28 cellular contexts compared by ENCODE assay signal in the genomic region with DNA sequence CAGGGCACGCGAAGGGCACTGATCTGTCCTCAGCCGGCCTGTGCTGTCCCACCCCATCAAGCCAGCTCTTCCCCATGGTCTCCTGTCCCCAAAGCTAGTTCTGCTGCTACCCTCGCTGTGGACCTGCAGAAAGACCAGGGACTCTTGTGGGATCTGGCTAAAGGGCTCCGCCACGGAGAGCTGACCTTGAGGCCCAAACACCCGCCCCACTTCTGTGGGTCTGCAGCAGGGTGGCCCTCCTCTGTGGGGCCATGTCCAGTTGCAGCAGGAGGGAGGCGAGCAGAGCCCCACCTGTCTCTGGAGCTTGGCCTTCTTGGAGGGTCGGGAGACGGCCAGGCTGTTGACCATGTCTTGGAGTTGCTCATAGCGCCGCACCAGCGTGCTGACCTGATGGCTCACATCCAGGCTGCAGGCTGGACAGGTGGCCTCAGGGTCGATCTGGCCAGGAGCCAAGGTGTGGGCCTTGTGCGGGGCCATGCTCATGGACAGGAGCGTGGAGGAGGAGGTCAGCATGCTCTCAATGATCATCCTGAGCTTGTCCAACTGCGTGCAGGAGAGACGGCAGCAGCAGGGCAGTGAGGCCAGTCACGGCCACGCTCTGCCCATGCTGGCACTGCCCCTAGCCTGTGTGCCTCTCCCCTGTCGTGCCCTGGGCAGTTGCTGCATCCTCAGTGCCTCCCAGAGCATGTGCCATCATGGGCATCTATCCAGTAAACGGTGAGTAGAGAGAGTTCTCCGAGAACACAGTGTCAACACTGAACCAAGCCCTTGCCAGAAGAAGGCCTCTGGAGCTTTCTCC. TPM values are rescaled to one million over a fixed set of nuclear protein-coding genes. Genes with fewer than 3 reads are reported as not detected.
DNase-seq lines count a peak whose midpoint lies in the region; ATAC-seq, FAIRE-seq and TF ChIP-seq lines count a peak whose summit lies in the region.
"Had no signal": no experiment of that assay in that cellular context is flagged by ENCODE, and none has a peak within 500 bp of the region (broad histone marks: within the 10 kb centered on the region; RNA-seq: fewer than 3 reads in every experiment).

No MANE protein-coding gene starts in this region.

- DNase-seq in H7: peak; percentile 35
- DNase-seq in NCI-H2196 (lab: John Stamatoyannopoulos, UW; ENCODE audit: unreplicated experiment): peak; percentile 78
- no peak for DNase-seq in H1 (ENCODE audit: low read depth in 1 of 2, low spot score in 2 of 2)
- no peak for DNase-seq in neural progenitor cell (ENCODE audit: low spot score)
- no peak for DNase-seq in breast epithelium (ENCODE audit: low spot score in 2 of 2)
- DNase-seq in activated naive CD4-positive, alpha-beta T cell treated with anti-CD3 and anti-CD28 coated beads, Interleukin-2, amount 10 ng/mL, durations not matched to agents 7 days and 5 days: no peak
- DNase-seq: activated CD4-positive, alpha-beta memory T cell treated with anti-CD3 and anti-CD28 coated beads, Interleukin-2, amount 10 ng/mL, durations not matched to agents 7 days and 5 days; activated CD4-positive, CD25-positive, alpha-beta regulatory T cell treated with anti-CD3 and anti-CD28 coated beads, Interleukin-2, amount 50 U/mL, for 72 hours; activated effector memory CD4-positive, alpha-beta T cell treated with anti-CD3 and anti-CD28 coated beads, Interleukin-2, amount 50 U/mL, for 16 hours; activated naive CD8-positive, alpha-beta T cell treated with anti-CD3 and anti-CD28 coated beads, Interleukin-2, amount 10 ng/mL, durations not matched to agents 7 days and 5 days; DMS53; erythroblast; NCI-H1436; NCI-H510A treated with DMSO at 0.1 percent for 48 hours; T-helper 17 cell had no signal

- intact Hi-C loops in breast epithelium (cut with DNase I; ENCODE audit: low total_unique reads): no loop called here

- POLR2A ChIA-PET in H1 (lab: Charles Lee; ENCODE audit: partially characterized antibody): interaction anchor here (0.6 to 0.7 kb wide), 2 partner anchors 112 to 160 kb away, joined by 3 to 4 read pairs; no protein-coding TSS in a partner anchor

- H3K79me1 ChIP-seq in H1 (ENCODE audit: low read depth, low read length): no peaks in the 10 kb centered on the region

- no peak overlapping the region for H3K4ac ChIP-seq in H1 (replicated peaks; ENCODE audit: insufficient read length, low read depth, low read length)

- H3K4me1 Mint-ChIP-seq in neural progenitor cell: no peaks in the 10 kb centered on the region
- peaks cover 7% of the 10 kb centered on the region for H3K4me1 Mint-ChIP-seq in activated naive CD4-positive, alpha-beta T cell treated with anti-CD3 and anti-CD28 coated beads, Interleukin-2, amount 10 ng/mL, durations not matched to agents 7 days and 5 days

- no peak overlapping the region for H2BK120ac ChIP-seq in H1 (replicated peaks; ENCODE audit: low read depth, low read length)

- H3K4me3 ChIP-seq in H7 (ENCODE audit: insufficient read depth, low read depth, low read length) (no peak overlapping the region), H1 (ENCODE audit: extremely low read depth in 1 of 4, insufficient read depth in 2 of 4, low read depth in 3 of 4, low read length in 4 of 4) (no peak overlapping the region), neural progenitor cell (no peak overlapping the region), breast epithelium (no peak overlapping the region)
- H3K4me3 ChIP-seq: ascending aorta, BLaER1, upper lobe of left lung had no signal

- H3K27me3 ChIP-seq in H7 (ENCODE audit: control insufficient read depth, insufficient read depth, low read length) (no peaks in the 10 kb centered on the region), H1 (replicated peaks in 1 of 4; ENCODE audit: control insufficient read depth in 3 of 4, extremely low read depth in 1 of 4, insufficient read depth in 3 of 4, low read length in 3 of 4) (no peaks in the 10 kb centered on the region), neural progenitor cell (no peaks in the 10 kb centered on the region), breast epithelium (no peaks in the 10 kb centered on the region)
- H3K27me3 ChIP-seq: ascending aorta, BLaER1, upper lobe of left lung had no signal

- no peak overlapping the region for H2BK12ac ChIP-seq in H1 (ENCODE audit: low read depth, low read length)

- WGBS in H1 (ENCODE audit: extremely low coverage in 1 of 2, insufficient coverage in 1 of 2, insufficient read length in 1 of 2, insufficient replicate concordance in 2 of 2, low coverage in 1 of 2, low lambda C conversion rate in 2 of 2, missing lambda C conversion rate in 1 of 2), 2 experiments: 89% methylated on average over 23 of the region's 23 CpGs; no CpG with 5 or more reads in 1 of the 2 experiments

- CTCF ChIA-PET in H1 (lab: Charles Lee; ENCODE audit: partially characterized antibody): interaction anchor here (0.5 to 5.6 kb wide), 16 partner anchors 8 to 276 kb away, joined by 3 to 84 read pairs (median 8); a partner anchor contains a TSS
- CTCF ChIA-PET in activated naive CD4-positive, alpha-beta T cell treated with anti-CD3 and anti-CD28 coated beads, Interleukin-2, amount 10 ng/mL, durations not matched to agents 7 days and 5 days (lab: Charles Lee): interaction anchor here (1.3 to 7.6 kb wide), 4 partner anchors 8 to 269 kb away, joined by 3 to 215 read pairs (median 46); no protein-coding TSS in a partner anchor

- H3K4me1 ChIP-seq in H1 (replicated peaks in 1 of 4; ENCODE audit: control insufficient read depth in 3 of 4, insufficient read depth in 4 of 4, low read length in 3 of 4) (peaks cover 0 to 4% (median 0%) of the 10 kb centered on the region in 4 experiments; a peak in 3 of 7 replicates), neural progenitor cell (no peaks in the 10 kb centered on the region), breast epithelium (peaks cover 0 to 3% of the 10 kb centered on the region in 2 donors)

- no peak overlapping the region for H2BK20ac ChIP-seq in H1 (ENCODE audit: low read length)

- no peak overlapping the region for H2AK5ac ChIP-seq in H1 (ENCODE audit: low read depth, low read length)

- H2AFZ ChIP-seq in H1 (ENCODE audit: low read length) (no peak overlapping the region), neural progenitor cell (replicated peaks) (no peak overlapping the region)

- H3K27ac ChIP-seq in H1 (ENCODE audit: low read depth, low read length): no peak overlapping the region
- H3K27ac ChIP-seq in neural progenitor cell: no peak overlapping the region
- H3K27ac ChIP-seq in breast epithelium: no peak overlapping the region
- H3K27ac ChIP-seq: ascending aorta, BLaER1, HL-60, KMS-11, upper lobe of left lung had no signal

- no peaks in the 10 kb centered on the region for H3K9me3 ChIP-seq in H1 (ENCODE audit: insufficient read depth in 2 of 2, low read depth in 1 of 2, low read length in 1 of 2)
- no peaks in the 10 kb centered on the region for H3K9me3 ChIP-seq in neural progenitor cell (ENCODE audit: low read depth)
- H3K9me3 ChIP-seq in breast epithelium: no peaks in the 10 kb centered on the region
- H3K9me3 ChIP-seq: ascending aorta, BLaER1, upper lobe of left lung had no signal

- H2BK5ac ChIP-seq in H1 (ENCODE audit: low read depth, low read length): no peak overlapping the region

- H3K27ac Mint-ChIP-seq in neural progenitor cell: peak overlapping the region; percentile 21
- no peak overlapping the region for H3K27ac Mint-ChIP-seq in activated naive CD4-positive, alpha-beta T cell treated with anti-CD3 and anti-CD28 coated beads, Interleukin-2, amount 10 ng/mL, durations not matched to agents 7 days and 5 days
- H3K27ac Mint-ChIP-seq: activated CD4-positive, alpha-beta memory T cell treated with anti-CD3 and anti-CD28 coated beads, Interleukin-2, amount 10 ng/mL, durations not matched to agents 7 days and 5 days; activated naive CD8-positive, alpha-beta T cell treated with anti-CD3 and anti-CD28 coated beads, Interleukin-2, amount 10 ng/mL, durations not matched to agents 7 days and 5 days; progenitor cell of endocrine pancreas; stimulated activated memory B cell treated with anti-CD40 and anti-IgM and Interleukin-4, amounts not matched to agents 10 μg/mL and 1 μg/mL and 100 μg/mL, for 72 hours had no signal

- H3K79me2 ChIP-seq in H1 (ENCODE audit: control insufficient read depth in 1 of 2, insufficient read depth in 2 of 2, low read length in 2 of 2) (no peaks in the 10 kb centered on the region), neural progenitor cell (ENCODE audit: low read depth) (no peaks in the 10 kb centered on the region)

- H3K27me3 Mint-ChIP-seq in neural progenitor cell (ENCODE audit: insufficient read depth, low read depth): peaks cover 5% of the 10 kb centered on the region
- H3K27me3 Mint-ChIP-seq in activated naive CD4-positive, alpha-beta T cell treated with anti-CD3 and anti-CD28 coated beads, Interleukin-2, amount 10 ng/mL, durations not matched to agents 7 days and 5 days: peaks cover 4% of the 10 kb centered on the region
- H3K27me3 Mint-ChIP-seq: activated CD4-positive, alpha-beta memory T cell treated with anti-CD3 and anti-CD28 coated beads, Interleukin-2, amount 10 ng/mL, durations not matched to agents 7 days and 5 days; activated naive CD8-positive, alpha-beta T cell treated with anti-CD3 and anti-CD28 coated beads, Interleukin-2, amount 10 ng/mL, durations not matched to agents 7 days and 5 days; progenitor cell of endocrine pancreas; stimulated activated memory B cell treated with anti-CD40 and anti-IgM and Interleukin-4, amounts not matched to agents 10 μg/mL and 1 μg/mL and 100 μg/mL, for 72 hours; T-helper 17 cell had no signal

- H3K23ac ChIP-seq in H1 (ENCODE audit: insufficient read length): no peak overlapping the region

- H3K23me2 ChIP-seq in H1 (ENCODE audit: low read depth, low read length): peaks cover 3% of the 10 kb centered on the region; the same call in 1 of the 2 replicates

- no peaks in the 10 kb centered on the region for H3F3A ChIP-seq in neural progenitor cell (ENCODE audit: low read depth)

- TF ChIP-seq POLR2A in H1 (IDR thresholded peaks at IDR 0.05; ENCODE audit: control extremely low read depth in 1 of 2, low read depth in 2 of 2, low read length in 2 of 2) (no peak), breast epithelium (IDR thresholded peaks at IDR 0.05) (no peak)

- H3K9ac ChIP-seq in H1 (replicated peaks in 1 of 4; ENCODE audit: extremely low read depth in 1 of 4, low read depth in 3 of 4, low read length in 3 of 4): no peak overlapping the region
- no peak overlapping the region for H3K9ac ChIP-seq in neural progenitor cell
- H3K9ac ChIP-seq: BLaER1, KMS-11 had no signal

- no peak overlapping the region for H3K56ac ChIP-seq in H1 (replicated peaks; ENCODE audit: insufficient read length, low read depth, low read length)

- H3K4me2 ChIP-seq in H1 (ENCODE audit: insufficient read depth in 1 of 2, low read depth in 2 of 2, low read length in 2 of 2): no peak overlapping the region
- H3K4me2 ChIP-seq in neural progenitor cell: no peak overlapping the region
- H3K4me2 ChIP-seq: BLaER1, KMS-11 had no signal

- no peak overlapping the region for H3K14ac ChIP-seq in H1 (ENCODE audit: insufficient read length)

- ATAC-seq in HG03457 (IDR thresholded peaks at IDR 0.05; ENCODE audit: unreplicated experiment) (no peak), HG03139 (IDR thresholded peaks at IDR 0.05; ENCODE audit: unreplicated experiment) (no peak)
- ATAC-seq: SK-N-SH treated with all-trans-retinoic acid at 6 μM for 48 hours; stimulated activated memory B cell treated with anti-CD40 and anti-IgM and Interleukin-4, amounts not matched to agents 10 μg/mL and 1 μg/mL and 100 μg/mL, for 72 hours; T-helper 17 cell had no signal

- TF ChIP-seq CTCF in H1 (IDR thresholded peaks at IDR 0.05; ENCODE audit: control extremely low read depth in 1 of 3, insufficient read depth in 1 of 3, low read depth in 1 of 3, low read length in 3 of 3) (no peak), neural progenitor cell (IDR thresholded peaks at IDR 0.05) (no peak), breast epithelium (IDR thresholded peaks at IDR 0.05) (no peak)

- no peak overlapping the region for H3K18ac ChIP-seq in H1 (ENCODE audit: extremely low read depth, low read length)

- peak overlapping the region; percentile 65 for H4K8ac ChIP-seq in H1 (ENCODE audit: extremely low read depth, insufficient read depth, low read length)

- no peak for TF ChIP-seq RAD21 in H1 (IDR thresholded peaks at IDR 0.05 in 1 of 2, conservative IDR thresholded peaks at IDR 0.05 in 1 of 2; ENCODE audit: low read depth in 2 of 2, low read length in 2 of 2)

- H4K5ac ChIP-seq in H1 (ENCODE audit: insufficient read length, low read depth, low read length): no peak overlapping the region

- TF ChIP-seq EP300 in H1 (IDR thresholded peaks at IDR 0.05; ENCODE audit: borderline replicate concordance in 1 of 2, low read depth in 2 of 2, low read length in 2 of 2): no peak

- H3K36me3 ChIP-seq in H7 (replicated peaks; ENCODE audit: control insufficient read depth, insufficient read depth, low read length) (no peaks in the 10 kb centered on the region), H1 (ENCODE audit: control insufficient read depth in 2 of 4, insufficient read depth in 4 of 4, low read length in 3 of 4) (no peaks in the 10 kb centered on the region; a peak in 1 of 8 replicates), neural progenitor cell (no peaks in the 10 kb centered on the region), breast epithelium (no peaks in the 10 kb centered on the region)
- H3K36me3 ChIP-seq: ascending aorta, BLaER1 had no signal

- no peaks in the 10 kb centered on the region for H3K9me3 Mint-ChIP-seq in neural progenitor cell
- H3K9me3 Mint-ChIP-seq in activated naive CD4-positive, alpha-beta T cell treated with anti-CD3 and anti-CD28 coated beads, Interleukin-2, amount 10 ng/mL, durations not matched to agents 7 days and 5 days: no peaks in the 10 kb centered on the region
- H3K9me3 Mint-ChIP-seq: activated CD4-positive, alpha-beta memory T cell treated with anti-CD3 and anti-CD28 coated beads, Interleukin-2, amount 10 ng/mL, durations not matched to agents 7 days and 5 days; activated naive CD8-positive, alpha-beta T cell treated with anti-CD3 and anti-CD28 coated beads, Interleukin-2, amount 10 ng/mL, durations not matched to agents 7 days and 5 days; stimulated activated memory B cell treated with anti-CD40 and anti-IgM and Interleukin-4, amounts not matched to agents 10 μg/mL and 1 μg/mL and 100 μg/mL, for 72 hours had no signal

- H3K36me3 Mint-ChIP-seq in neural progenitor cell: peaks cover 4% of the 10 kb centered on the region
- H3K36me3 Mint-ChIP-seq in activated naive CD4-positive, alpha-beta T cell treated with anti-CD3 and anti-CD28 coated beads, Interleukin-2, amount 10 ng/mL, durations not matched to agents 7 days and 5 days: no peaks in the 10 kb centered on the region
- H3K36me3 Mint-ChIP-seq: stimulated activated memory B cell treated with anti-CD40 and anti-IgM and Interleukin-4, amounts not matched to agents 10 μg/mL and 1 μg/mL and 100 μg/mL, for 72 hours had no signal

- H4K20me1 ChIP-seq in H1 (replicated peaks in 1 of 2; ENCODE audit: control insufficient read depth in 1 of 2, insufficient read depth in 2 of 2, low read length in 2 of 2): peaks cover 0 to 6% of the 10 kb centered on the region in 2 experiments
- H4K20me1 ChIP-seq in neural progenitor cell (ENCODE audit: low read depth): no peaks in the 10 kb centered on the region
- H4K20me1 ChIP-seq: BLaER1 had no signal

- H3K4me3 Mint-ChIP-seq in neural progenitor cell: no peak overlapping the region
- no peak overlapping the region for H3K4me3 Mint-ChIP-seq in activated naive CD4-positive, alpha-beta T cell treated with anti-CD3 and anti-CD28 coated beads, Interleukin-2, amount 10 ng/mL, durations not matched to agents 7 days and 5 days
- H3K4me3 Mint-ChIP-seq: activated CD4-positive, alpha-beta memory T cell treated with anti-CD3 and anti-CD28 coated beads, Interleukin-2, amount 10 ng/mL, durations not matched to agents 7 days and 5 days; activated naive CD8-positive, alpha-beta T cell treated with anti-CD3 and anti-CD28 coated beads, Interleukin-2, amount 10 ng/mL, durations not matched to agents 7 days and 5 days; stimulated activated memory B cell treated with anti-CD40 and anti-IgM and Interleukin-4, amounts not matched to agents 10 μg/mL and 1 μg/mL and 100 μg/mL, for 72 hours; T-helper 17 cell had no signal

- FAIRE-seq in H1 (lab: Jason Lieb, UNC): no peak
- FAIRE-seq: GM12892, H54, islet of Langerhans had no signal

- H4K91ac ChIP-seq in H1 (replicated peaks; ENCODE audit: insufficient read length, low read length): no peak overlapping the region

- H2BK15ac ChIP-seq in H1 (ENCODE audit: low read length): no peak overlapping the region; the same call in 1 of the 2 replicates

RNA-seq across cellular contexts. Expression of a gene that starts 16.6 kb away (rescaled TPM):
- 21.3 and 24.8 TPM in 2 replicates for total RNA-seq in H7 (2014; rRNA removed; shearing (Covaris generic))
- total RNA-seq in H1 (2021; fragmentation: NEBNext Ultra II Directional; extraction: Animal tissue kit (Norgen Biotek cat#: 25700)): 22.6 and 25.6 TPM in 2 replicates
- polyA plus RNA-seq in H1 (2011; rRNA removed): 17.8 and 26.8 TPM in 2 replicates
- 11.6 TPM for polyA plus RNA-seq in H1 (2011; cell fraction: cytosol; rRNA removed)
- 20.6 TPM for polyA plus RNA-seq in H1 (2011; cell fraction: nucleus; rRNA removed)
- polyA plus RNA-seq in H1 (2012, experiment 1 of 2): 6.2 to 22.1 TPM (median 14.0 TPM) in 4 replicates
- polyA plus RNA-seq in H1 (2012, experiment 2 of 2): 27.4 TPM
- 22.2 TPM for polyA plus RNA-seq in H1 (2013, experiment 1 of 2)
- 20.6 TPM for polyA plus RNA-seq in H1 (2013, experiment 2 of 2)
- 4.8 and 7.9 TPM in 2 replicates for polyA minus RNA-seq in H1 (2011; rRNA and poly(A)+ RNA removed)
- polyA minus RNA-seq in H1 (2011; cell fraction: cytosol; rRNA and poly(A)+ RNA removed): 26.6 TPM
- polyA minus RNA-seq in H1 (2011; cell fraction: nucleus; rRNA and poly(A)+ RNA removed): 13.2 TPM
- total RNA-seq in neural progenitor cell (ENCODE audit: low replicate concordance) (4.2 and 10.7 TPM in 2 replicates), breast epithelium (10 to 100 TPM; 11.1 to 15.1 (median 13.0) TPM)

RNA-seq across cellular contexts. Expression of a gene that starts 26.3 kb away (rescaled TPM):
- 0.70 and 1.1 TPM in 2 replicates for total RNA-seq in H7 (2014; rRNA removed; shearing (Covaris generic))
- 2.8 and 3.2 TPM in 2 replicates for total RNA-seq in H1 (2021; fragmentation: NEBNext Ultra II Directional; extraction: Animal tissue kit (Norgen Biotek cat#: 25700))
- polyA plus RNA-seq in H1 (2011; rRNA removed): 3.8 and 4.9 TPM in 2 replicates
- 4.8 TPM for polyA plus RNA-seq in H1 (2011; cell fraction: cytosol; rRNA removed)
- polyA plus RNA-seq in H1 (2011; cell fraction: nucleus; rRNA removed): 18.4 TPM
- polyA plus RNA-seq in H1 (2012, experiment 1 of 2): 2.8 to 4.6 TPM (median 3.9 TPM) in 4 replicates
- polyA plus RNA-seq in H1 (2012, experiment 2 of 2): 0.89 TPM
- polyA plus RNA-seq in H1 (2013, experiment 1 of 2): 1.4 TPM
- 1.0 TPM for polyA plus RNA-seq in H1 (2013, experiment 2 of 2)
- 10.8 and 11.1 TPM in 2 replicates for polyA minus RNA-seq in H1 (2011; rRNA and poly(A)+ RNA removed)
- 2.0 TPM for polyA minus RNA-seq in H1 (2011; cell fraction: cytosol; rRNA and poly(A)+ RNA removed)
- polyA minus RNA-seq in H1 (2011; cell fraction: nucleus; rRNA and poly(A)+ RNA removed): 5.4 TPM
- 1.7 and 2.3 TPM in 2 replicates for total RNA-seq in neural progenitor cell (ENCODE audit: low replicate concordance)
- total RNA-seq in breast epithelium: 1 to 10 TPM; 3.0 to 4.3 (median 3.8) TPM

RNA-seq across cellular contexts. Expression of a gene that starts 41.5 kb away (rescaled TPM):
- 4.2 and 5.6 TPM in 2 replicates for total RNA-seq in H7 (2014; rRNA removed; shearing (Covaris generic))
- total RNA-seq in H1 (2021; fragmentation: NEBNext Ultra II Directional; extraction: Animal tissue kit (Norgen Biotek cat#: 25700)): 13.4 and 14.9 TPM in 2 replicates
- polyA plus RNA-seq in H1 (2011; rRNA removed): 16.7 and 20.2 TPM in 2 replicates
- polyA plus RNA-seq in H1 (2011; cell fraction: cytosol; rRNA removed): 15.2 TPM
- polyA plus RNA-seq in H1 (2011; cell fraction: nucleus; rRNA removed): 17.4 TPM
- polyA plus RNA-seq in H1 (2012, experiment 1 of 2): 13.0 to 30.8 TPM (median 18.2 TPM) in 4 replicates
- 10.9 TPM for polyA plus RNA-seq in H1 (2012, experiment 2 of 2)
- 9.3 TPM for polyA plus RNA-seq in H1 (2013, experiment 1 of 2)
- polyA plus RNA-seq in H1 (2013, experiment 2 of 2): 9.7 TPM
- 27.8 and 31.8 TPM in 2 replicates for polyA minus RNA-seq in H1 (2011; rRNA and poly(A)+ RNA removed)
- 16.3 TPM for polyA minus RNA-seq in H1 (2011; cell fraction: cytosol; rRNA and poly(A)+ RNA removed)
- polyA minus RNA-seq in H1 (2011; cell fraction: nucleus; rRNA and poly(A)+ RNA removed): 15.9 TPM
- 18.5 and 21.0 TPM in 2 replicates for total RNA-seq in neural progenitor cell (ENCODE audit: low replicate concordance)
- 1 to 10 TPM; 3.1 to 7.8 (median 4.3) TPM for total RNA-seq in breast epithelium

Comparison
In these comparisons a context has a peak if more than half of its experiments do, and no peak if none do; other contexts are left out.
1. DNase-seq: peak in H7 (single experiment) and NCI-H2196 (single experiment); none in H1 (0 of 2), neural progenitor cell (single experiment), breast epithelium (0 of 2) and activated naive CD4-positive, alpha-beta T cell treated with anti-CD3 and anti-CD28 coated beads, Interleukin-2, amount 10 ng/mL, durations not matched to agents 7 days and 5 days (single experiment).